ENCODE assay signal across 1 cellular context in the genomic region with DNA sequence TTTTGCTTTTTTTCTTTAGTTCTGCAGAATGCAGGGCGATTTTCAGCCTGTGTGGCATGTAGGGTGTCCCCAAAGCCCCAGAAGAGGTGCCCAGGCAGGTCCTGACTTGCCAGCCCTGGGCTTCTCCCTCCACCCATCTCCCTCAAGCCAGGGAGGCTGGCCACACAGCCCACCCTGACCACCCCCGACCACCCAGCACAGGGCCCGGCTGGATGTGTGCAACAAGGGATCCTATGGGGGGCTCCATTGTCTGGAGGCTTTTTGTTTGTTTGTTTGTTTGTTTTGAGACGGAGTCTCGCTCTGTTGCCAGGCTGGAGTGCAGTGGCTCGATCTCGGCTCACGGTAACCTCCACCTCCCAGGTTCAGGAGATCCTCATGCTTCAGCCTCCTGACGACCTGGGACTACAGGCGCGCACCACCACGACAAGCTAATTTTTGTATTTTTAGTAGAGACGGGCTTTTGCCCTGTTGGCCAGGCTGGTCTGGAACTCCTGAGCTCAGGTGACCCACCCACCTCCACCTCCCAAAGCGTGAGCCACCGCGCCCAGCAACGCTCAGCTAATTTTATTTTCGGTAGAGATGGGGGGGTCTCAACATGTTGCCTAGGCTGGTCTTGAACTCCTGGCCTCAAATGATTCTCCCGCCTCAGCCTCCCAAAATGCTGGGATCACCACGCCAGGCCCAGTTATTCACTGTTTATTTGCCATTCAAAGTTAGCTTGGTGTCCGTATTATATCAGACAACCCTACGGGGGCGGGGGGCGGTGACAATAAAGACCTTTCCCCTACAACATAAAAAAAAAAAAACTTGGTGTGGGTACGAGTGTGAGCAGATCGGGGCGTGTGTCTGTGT.
TF ChIP-seq lines count a peak whose summit lies in the region.

No MANE protein-coding gene starts in this region.

TF ChIP-seq in HCT116, 20 proteins besides CTCF, POLR2A, EP300 and RAD21:
- TF ChIP-seq, protein P1, sequence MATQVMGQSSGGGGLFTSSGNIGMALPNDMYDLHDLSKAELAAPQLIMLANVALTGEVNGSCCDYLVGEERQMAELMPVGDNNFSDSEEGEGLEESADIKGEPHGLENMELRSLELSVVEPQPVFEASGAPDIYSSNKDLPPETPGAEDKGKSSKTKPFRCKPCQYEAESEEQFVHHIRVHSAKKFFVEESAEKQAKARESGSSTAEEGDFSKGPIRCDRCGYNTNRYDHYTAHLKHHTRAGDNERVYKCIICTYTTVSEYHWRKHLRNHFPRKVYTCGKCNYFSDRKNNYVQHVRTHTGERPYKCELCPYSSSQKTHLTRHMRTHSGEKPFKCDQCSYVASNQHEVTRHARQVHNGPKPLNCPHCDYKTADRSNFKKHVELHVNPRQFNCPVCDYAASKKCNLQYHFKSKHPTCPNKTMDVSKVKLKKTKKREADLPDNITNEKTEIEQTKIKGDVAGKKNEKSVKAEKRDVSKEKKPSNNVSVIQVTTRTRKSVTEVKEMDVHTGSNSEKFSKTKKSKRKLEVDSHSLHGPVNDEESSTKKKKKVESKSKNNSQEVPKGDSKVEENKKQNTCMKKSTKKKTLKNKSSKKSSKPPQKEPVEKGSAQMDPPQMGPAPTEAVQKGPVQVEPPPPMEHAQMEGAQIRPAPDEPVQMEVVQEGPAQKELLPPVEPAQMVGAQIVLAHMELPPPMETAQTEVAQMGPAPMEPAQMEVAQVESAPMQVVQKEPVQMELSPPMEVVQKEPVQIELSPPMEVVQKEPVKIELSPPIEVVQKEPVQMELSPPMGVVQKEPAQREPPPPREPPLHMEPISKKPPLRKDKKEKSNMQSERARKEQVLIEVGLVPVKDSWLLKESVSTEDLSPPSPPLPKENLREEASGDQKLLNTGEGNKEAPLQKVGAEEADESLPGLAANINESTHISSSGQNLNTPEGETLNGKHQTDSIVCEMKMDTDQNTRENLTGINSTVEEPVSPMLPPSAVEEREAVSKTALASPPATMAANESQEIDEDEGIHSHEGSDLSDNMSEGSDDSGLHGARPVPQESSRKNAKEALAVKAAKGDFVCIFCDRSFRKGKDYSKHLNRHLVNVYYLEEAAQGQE (IDR thresholded peaks at IDR 0.05; ENCODE audit: low read depth), result no peak
- TF ChIP-seq ZFX (IDR thresholded peaks at IDR 0.05), result no peak
- TF ChIP-seq SRF (IDR thresholded peaks at IDR 0.05; ENCODE audit: low read depth), result no peak
- TF ChIP-seq POLR2AphosphoS5 (IDR thresholded peaks at IDR 0.05; ENCODE audit: low read depth, low read length), result no peak
- no peak for TF ChIP-seq EZH2 (IDR thresholded peaks at IDR 0.05)
- no peak for TF ChIP-seq FOSL1 (IDR thresholded peaks at IDR 0.05; ENCODE audit: low read depth)
- TF ChIP-seq ELF1 (IDR thresholded peaks at IDR 0.05; ENCODE audit: borderline replicate concordance, low read depth), result no peak
- no peak for TF ChIP-seq JUND (IDR thresholded peaks at IDR 0.05)
- TF ChIP-seq TCF7L2 (IDR thresholded peaks at IDR 0.05; ENCODE audit: borderline replicate concordance, extremely low read depth, insufficient read depth, insufficient read length), result no peak
- no peak for TF ChIP-seq ZNF274 (IDR thresholded peaks at IDR 0.05; ENCODE audit: low read depth, low read length)
- no peak for TF ChIP-seq YY1 (IDR thresholded peaks at IDR 0.05; ENCODE audit: extremely low read depth, insufficient replicate concordance, low read depth, low read length)
- TF ChIP-seq, protein P2, sequence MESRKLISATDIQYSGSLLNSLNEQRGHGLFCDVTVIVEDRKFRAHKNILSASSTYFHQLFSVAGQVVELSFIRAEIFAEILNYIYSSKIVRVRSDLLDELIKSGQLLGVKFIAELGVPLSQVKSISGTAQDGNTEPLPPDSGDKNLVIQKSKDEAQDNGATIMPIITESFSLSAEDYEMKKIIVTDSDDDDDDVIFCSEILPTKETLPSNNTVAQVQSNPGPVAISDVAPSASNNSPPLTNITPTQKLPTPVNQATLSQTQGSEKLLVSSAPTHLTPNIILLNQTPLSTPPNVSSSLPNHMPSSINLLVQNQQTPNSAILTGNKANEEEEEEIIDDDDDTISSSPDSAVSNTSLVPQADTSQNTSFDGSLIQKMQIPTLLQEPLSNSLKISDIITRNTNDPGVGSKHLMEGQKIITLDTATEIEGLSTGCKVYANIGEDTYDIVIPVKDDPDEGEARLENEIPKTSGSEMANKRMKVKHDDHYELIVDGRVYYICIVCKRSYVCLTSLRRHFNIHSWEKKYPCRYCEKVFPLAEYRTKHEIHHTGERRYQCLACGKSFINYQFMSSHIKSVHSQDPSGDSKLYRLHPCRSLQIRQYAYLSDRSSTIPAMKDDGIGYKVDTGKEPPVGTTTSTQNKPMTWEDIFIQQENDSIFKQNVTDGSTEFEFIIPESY (IDR thresholded peaks at IDR 0.05; ENCODE audit: extremely low read depth, insufficient replicate concordance, low read length), result no peak
- no peak for TF ChIP-seq CEBPB (IDR thresholded peaks at IDR 0.05; ENCODE audit: low read depth)
- no peak for TF ChIP-seq EGR1 (IDR thresholded peaks at IDR 0.05; ENCODE audit: low read depth)
- TF ChIP-seq EZH2phosphoT487 (IDR thresholded peaks at IDR 0.05; ENCODE audit: borderline replicate concordance), result no peak
- TF ChIP-seq, protein P3, sequence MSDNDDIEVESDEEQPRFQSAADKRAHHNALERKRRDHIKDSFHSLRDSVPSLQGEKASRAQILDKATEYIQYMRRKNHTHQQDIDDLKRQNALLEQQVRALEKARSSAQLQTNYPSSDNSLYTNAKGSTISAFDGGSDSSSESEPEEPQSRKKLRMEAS (IDR thresholded peaks at IDR 0.05), result no peak
- no peak for TF ChIP-seq SP1 (IDR thresholded peaks at IDR 0.05; ENCODE audit: low read depth)
- TF ChIP-seq, protein P4, sequence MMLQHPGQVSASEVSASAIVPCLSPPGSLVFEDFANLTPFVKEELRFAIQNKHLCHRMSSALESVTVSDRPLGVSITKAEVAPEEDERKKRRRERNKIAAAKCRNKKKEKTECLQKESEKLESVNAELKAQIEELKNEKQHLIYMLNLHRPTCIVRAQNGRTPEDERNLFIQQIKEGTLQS (IDR thresholded peaks at IDR 0.05), result no peak
- no peak for TF ChIP-seq CBX3 (IDR thresholded peaks at IDR 0.05; ENCODE audit: low read depth)
- TF ChIP-seq SIN3A (IDR thresholded peaks at IDR 0.05; ENCODE audit: low read depth), result no peak
